8 cellular contexts compared by ENCODE assay signal in the genomic region with DNA sequence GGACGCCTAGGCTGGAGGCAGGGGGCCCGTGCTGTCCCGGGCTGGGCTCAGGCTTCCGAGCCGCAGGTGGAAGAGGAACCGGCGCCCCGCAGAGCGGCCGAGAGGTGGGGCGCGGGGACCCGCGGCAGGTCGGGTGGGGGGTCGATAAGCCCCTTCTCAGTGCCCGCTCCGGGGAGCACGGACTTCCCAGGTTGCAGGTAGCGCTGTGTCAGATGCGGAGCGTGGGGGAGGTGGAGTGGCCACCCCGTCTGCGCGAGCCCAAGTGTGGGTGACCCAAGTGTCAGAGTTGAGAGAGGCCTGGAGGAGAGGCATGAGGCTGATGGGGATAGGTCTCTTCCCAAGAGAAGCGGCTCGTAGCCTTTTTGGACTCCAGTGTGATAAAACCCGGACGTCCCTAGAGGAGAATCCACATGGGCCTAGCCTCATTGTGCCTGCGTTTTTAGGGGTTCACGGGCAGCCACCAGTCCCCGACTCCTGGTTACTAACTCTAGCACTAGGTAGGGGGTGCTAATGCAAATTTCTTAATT. TPM values are rescaled to one million over a fixed set of nuclear protein-coding genes. Genes with fewer than 3 reads are reported as not detected.
DNase-seq lines count a peak whose midpoint lies in the region; ATAC-seq, FAIRE-seq and TF ChIP-seq lines count a peak whose summit lies in the region.

No MANE protein-coding gene starts in this region.

- H3K4me1 Mint-ChIP-seq in activated CD8-positive, alpha-beta T cell treated with anti-CD3 and anti-CD28 coated beads, Interleukin-2, amount 10 ng/mL, durations not matched to agents 7 days and 5 days (ENCODE audit: low read depth), result peaks cover 6% of the 10 kb centered on the region

- FAIRE-seq in A549 (lab: Jason Lieb, UNC), result no peak
- no peak for FAIRE-seq in pancreas (lab: Jason Lieb, UNC)

- TF ChIP-seq EP300 in A549 (IDR thresholded peaks at IDR 0.05) (no peak), gastroesophageal sphincter (IDR thresholded peaks at IDR 0.05) (no peak)

- 5% methylated on average over 14 of the region's 32 CpGs for WGBS in A549 (ENCODE audit: missing lambda C conversion rate)
- 4 to 10% methylated on average over 7 to 10 of the region's 32 CpGs for WGBS in gastroesophageal sphincter (ENCODE audit: low coverage in 1 of 2), 2 donors
- 2 to 3% methylated on average over 23 to 32 of the region's 32 CpGs for WGBS in pancreas, 2 donors

- peak overlapping the region; percentile 59 for H3K4me3 ChIP-seq in A549
- peak overlapping the region; percentile 69 to 89 for H3K4me3 ChIP-seq in gastroesophageal sphincter
- peak overlapping the region; percentile 52 to 97 (median 56) for H3K4me3 ChIP-seq in pancreas

- TF ChIP-seq RAD21 in A549 (conservative IDR thresholded peaks at IDR 0.05 in 1 of 2, IDR thresholded peaks at IDR 0.05 in 1 of 2), result no peak

- H3K27me3 ChIP-seq in gastroesophageal sphincter (no peaks in the 10 kb centered on the region), pancreas (no peaks in the 10 kb centered on the region)

- peaks cover 5% of the 10 kb centered on the region for H3K27me3 Mint-ChIP-seq in activated CD8-positive, alpha-beta T cell treated with anti-CD3 and anti-CD28 coated beads, Interleukin-2, amount 10 ng/mL, durations not matched to agents 7 days and 5 days (ENCODE audit: low read depth)

- H3K36me3 ChIP-seq in gastroesophageal sphincter, result no peaks in the 10 kb centered on the region
- no peaks in the 10 kb centered on the region for H3K36me3 ChIP-seq in pancreas

- peak; percentile 16 to 36; a peak in 5 of 6 replicates for ATAC-seq in A549
- peak; percentile 11 for ATAC-seq in GM19035 (IDR thresholded peaks at IDR 0.05; ENCODE audit: unreplicated experiment)
- ATAC-seq in HG03520 (IDR thresholded peaks at IDR 0.05; ENCODE audit: unreplicated experiment), result peak; percentile 12
- peak; percentile 4 for ATAC-seq in activated CD8-positive, alpha-beta T cell treated with anti-CD3 and anti-CD28 coated beads, Interleukin-2, amount 10 ng/mL, durations not matched to agents 7 days and 5 days
- ATAC-seq in gastroesophageal sphincter, result no peak
- ATAC-seq in pancreas, result peak; percentile 0 to 7 (median 3)
- ATAC-seq in GM18873 (IDR thresholded peaks at IDR 0.05; ENCODE audit: low FRiP score, unreplicated experiment), result no peak

- H3K4me1 ChIP-seq in A549, result peaks cover 50% of the 10 kb centered on the region
- H3K4me1 ChIP-seq in gastroesophageal sphincter, result peaks cover 0 to 61% (median 35%) of the 10 kb centered on the region in 3 donors
- H3K4me1 ChIP-seq in pancreas, result peaks cover 10 to 40% (median 19%) of the 10 kb centered on the region in 3 donors

- peak in 1 of 2 experiments; percentile 18 for DNase-seq in A549 (ENCODE audit: low read depth in 1 of 2, low spot score in 1 of 2)
- no peak for DNase-seq in activated CD8-positive, alpha-beta T cell treated with anti-CD3 and anti-CD28 coated beads, Interleukin-2, amount 10 ng/mL, durations not matched to agents 7 days and 5 days
- peak in 3 of 6 donors; percentile 61 to 87 (median 75) for DNase-seq in pancreas
- no peak for DNase-seq in SHP77 (lab: John Stamatoyannopoulos, UW)

- no peaks in the 10 kb centered on the region for H3K36me3 Mint-ChIP-seq in activated CD8-positive, alpha-beta T cell treated with anti-CD3 and anti-CD28 coated beads, Interleukin-2, amount 10 ng/mL, durations not matched to agents 7 days and 5 days (ENCODE audit: low read depth)

- H3K27ac ChIP-seq in A549 (peak overlapping the region; percentile 73 to 90), gastroesophageal sphincter (peak overlapping the region; percentile 79 to 96 (median 95)), pancreas (peak overlapping the region; percentile 67 to 93 (median 82))

- H3K27ac Mint-ChIP-seq in activated CD8-positive, alpha-beta T cell treated with anti-CD3 and anti-CD28 coated beads, Interleukin-2, amount 10 ng/mL, durations not matched to agents 7 days and 5 days, result no peak overlapping the region

- TF ChIP-seq POLR2A in A549 (IDR thresholded peaks at IDR 0.05; ENCODE audit: low read length) (no peak), gastroesophageal sphincter (IDR thresholded peaks at IDR 0.05) (no peak)

- H3K4me2 ChIP-seq in A549, result peak overlapping the region; percentile 88

- CTCF ChIA-PET in A549 (lab: Yijun Ruan, JAX), result interaction anchor here (1.6 kb wide), 1 partner anchor 137 kb away, joined by 4 read pairs; no protein-coding TSS in a partner anchor
- CTCF ChIA-PET in activated CD8-positive, alpha-beta T cell treated with anti-CD3 and anti-CD28 coated beads, Interleukin-2, amount 10 ng/mL, durations not matched to agents 7 days and 5 days (lab: Charles Lee), result no interaction called here

- intact Hi-C loops in pancreas (cut with DNase I), result loop anchor here in 1 of 3 donors (10.0 kb wide), 1 partner anchor 131 kb away; no protein-coding TSS in a partner anchor

- peak overlapping the region; percentile 52 for H3K4me3 Mint-ChIP-seq in activated CD8-positive, alpha-beta T cell treated with anti-CD3 and anti-CD28 coated beads, Interleukin-2, amount 10 ng/mL, durations not matched to agents 7 days and 5 days

- H3K9me3 Mint-ChIP-seq in activated CD8-positive, alpha-beta T cell treated with anti-CD3 and anti-CD28 coated beads, Interleukin-2, amount 10 ng/mL, durations not matched to agents 7 days and 5 days (ENCODE audit: insufficient read depth), result no peaks in the 10 kb centered on the region

- H3K9me3 ChIP-seq in A549, result 0 out of 3 replicates have a peak, but pooled peaks cover 1% of the 10 kb centered on the region
- peaks cover 0 to 4% (median 0%) of the 10 kb centered on the region in 3 donors for H3K9me3 ChIP-seq in gastroesophageal sphincter
- H3K9me3 ChIP-seq in pancreas, result no peaks in the 10 kb centered on the region

- POLR2A ChIA-PET in A549 (lab: Yijun Ruan, JAX), result no interaction called here
- POLR2A ChIA-PET in activated CD8-positive, alpha-beta T cell treated with anti-CD3 and anti-CD28 coated beads, Interleukin-2, amount 10 ng/mL, durations not matched to agents 7 days and 5 days (lab: Charles Lee), result no interaction called here

- TF ChIP-seq CTCF in A549 (IDR thresholded peaks at IDR 0.05) (no peak), gastroesophageal sphincter (IDR thresholded peaks at IDR 0.05) (peak in 1 of 4 experiments; percentile 15), pancreas (IDR thresholded peaks at IDR 0.05) (no peak)

TF ChIP-seq in A549, 52 proteins besides CTCF, POLR2A, EP300 and RAD21:
- TF ChIP-seq HOXA7 (CRISPR knock-in tag; IDR thresholded peaks at IDR 0.05), result no peak
- no peak for TF ChIP-seq MAX (IDR thresholded peaks at IDR 0.05)
- no peak for TF ChIP-seq ESRRA (IDR thresholded peaks at IDR 0.05; ENCODE audit: borderline replicate concordance, low read length)
- TF ChIP-seq CBX2 (IDR thresholded peaks at IDR 0.05; ENCODE audit: borderline replicate concordance, low read depth), result no peak
- TF ChIP-seq ZSCAN20 (CRISPR knock-in tag; IDR thresholded peaks at IDR 0.05), result no peak
- TF ChIP-seq, protein P1, sequence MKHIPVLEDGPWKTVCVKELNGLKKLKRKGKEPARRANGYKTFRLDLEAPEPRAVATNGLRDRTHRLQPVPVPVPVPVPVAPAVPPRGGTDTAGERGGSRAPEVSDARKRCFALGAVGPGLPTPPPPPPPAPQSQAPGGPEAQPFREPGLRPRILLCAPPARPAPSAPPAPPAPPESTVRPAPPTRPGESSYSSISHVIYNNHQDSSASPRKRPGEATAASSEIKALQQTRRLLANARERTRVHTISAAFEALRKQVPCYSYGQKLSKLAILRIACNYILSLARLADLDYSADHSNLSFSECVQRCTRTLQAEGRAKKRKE (CRISPR knock-in tag; IDR thresholded peaks at IDR 0.05; ENCODE audit: low read depth), result no peak
- TF ChIP-seq NPAS2 (CRISPR knock-in tag; IDR thresholded peaks at IDR 0.05; ENCODE audit: borderline replicate concordance), result no peak
- no peak for TF ChIP-seq HDAC2 (IDR thresholded peaks at IDR 0.05)
- no peak for TF ChIP-seq RNF2 (IDR thresholded peaks at IDR 0.05; ENCODE audit: borderline replicate concordance, low read depth)

RNA-seq across cellular contexts. Expression of gene EEPD1, which starts 0.6 kb away (rescaled TPM):
- polyA plus RNA-seq in A549 (2011; rRNA removed) (14.2 and 16.0 TPM in 2 replicates), A549 (2017; fragmentation: RNase III; extraction: RNeasy Plus Mini Kit Qiagen cat#74134 plus additional on column Dnase treatment) (22.1 to 25.9 TPM (median 24.3 TPM) in 3 replicates), pancreas (10 to 100 TPM; 29.8 to 60.5 TPM)
- 20.3 and 22.7 TPM in 2 replicates for polyA plus RNA-seq in A549 (2012; cell fraction: cytosol; rRNA removed)
- polyA plus RNA-seq in A549 (2012; cell fraction: nucleus; rRNA removed), result 60.4 and 64.3 TPM in 2 replicates
- 8.3 and 12.0 TPM in 2 replicates for polyA minus RNA-seq in A549 (2011; rRNA and poly(A)+ RNA removed)
- 1 to 10 TPM; 2.6 TPM for total RNA-seq in activated CD8-positive, alpha-beta T cell treated with anti-CD3 and anti-CD28 coated beads, Interleukin-2, amount 10 ng/mL, durations not matched to agents 7 days and 5 days
- total RNA-seq in gastroesophageal sphincter (10 to 100 TPM; 12.4 to 36.2 (median 20.4) TPM), pancreas (10 to 100 TPM in 2 of 6 donors, 1 to 10 TPM in 4; 7.1 to 13.0 (median 8.9) TPM)

Comparison
In these comparisons a context has a peak if more than half of its experiments do, and no peak if none do; other contexts are left out.
1. ATAC-seq: peak in A549 (2 of 2), GM19035 (single experiment), HG03520 (single experiment), activated CD8-positive, alpha-beta T cell treated with anti-CD3 and anti-CD28 coated beads, Interleukin-2, amount 10 ng/mL, durations not matched to agents 7 days and 5 days (single experiment) and pancreas (4 of 4); none in gastroesophageal sphincter (single experiment) and GM18873 (single experiment).
2. Peak in every context shown above with its lines, with median percentiles within 50 percentile points of each other: H3K27ac ChIP-seq and H3K4me3 ChIP-seq.